Comparison of ENCODE assay signal across 12 cellular contexts in the genomic region with DNA sequence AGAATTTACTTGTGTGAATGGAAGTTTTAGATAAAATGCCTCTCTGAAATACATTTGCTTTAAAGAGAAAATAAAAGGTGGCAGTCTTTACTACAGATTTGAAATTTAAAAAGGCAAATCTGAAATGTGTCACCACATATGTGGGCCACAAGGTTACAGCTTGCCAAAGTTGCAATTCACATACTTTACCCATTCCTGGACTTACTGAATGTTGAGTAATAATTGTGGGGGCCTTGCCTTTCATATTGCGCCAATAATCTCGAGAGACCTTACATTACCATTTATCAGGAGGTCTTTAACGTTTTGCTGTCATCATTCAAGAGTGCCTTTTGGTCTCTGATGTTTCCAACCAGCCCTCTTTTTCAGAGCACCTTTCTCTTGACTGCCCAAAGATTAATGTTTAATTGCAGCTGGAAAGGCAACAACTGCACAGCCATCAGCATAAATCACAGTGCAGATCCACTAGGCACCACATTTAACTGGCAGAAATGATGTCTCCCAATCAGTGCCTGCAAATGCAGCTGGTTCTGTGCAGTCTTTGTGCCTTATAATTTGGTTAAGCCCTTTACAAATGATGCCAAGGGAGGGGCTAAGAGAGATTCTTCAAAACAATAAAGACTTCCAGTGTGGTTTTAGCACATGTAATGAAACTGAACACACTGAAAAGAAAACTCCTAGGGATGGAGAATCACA.
DNase-seq lines count a peak whose midpoint lies in the region; ATAC-seq, FAIRE-seq and TF ChIP-seq lines count a peak whose summit lies in the region.
"Had no signal": no experiment of that assay in that cellular context is flagged by ENCODE, and none has a peak within 500 bp of the region (broad histone marks: within the 10 kb centered on the region; RNA-seq: fewer than 3 reads in every experiment).

No MANE protein-coding gene starts in this region.

- ATAC-seq in right lobe of liver (peak; percentile 63 to 81 (median 71)), psoas muscle (no peak)

- no peak for FAIRE-seq in bronchial epithelial cell (lab: Jason Lieb, UNC)

- no peak overlapping the region for H3K4me3 ChIP-seq in AG04449 (ENCODE audit: low read depth, low read length)
- H3K4me3 ChIP-seq in bronchial epithelial cell (ENCODE audit: low read depth, low read length), result no peak overlapping the region
- no peak overlapping the region for H3K4me3 ChIP-seq in right lobe of liver
- H3K4me3 ChIP-seq in psoas muscle, result no peak overlapping the region
- H3K4me3 ChIP-seq: BLaER1 treated with 17β-estradiol and CSF1 and Interleukin-3, amounts not matched to agents 10 nM and 100 nM; prostate gland; transverse colon had no signal

- H3K36me3 ChIP-seq in bronchial epithelial cell (ENCODE audit: control insufficient read depth, insufficient read depth, low read length) (no peaks in the 10 kb centered on the region), right lobe of liver (no peaks in the 10 kb centered on the region), psoas muscle (ENCODE audit: insufficient read depth in 1 of 2, low read depth in 1 of 2) (no peaks in the 10 kb centered on the region)
- H3K36me3 ChIP-seq: BLaER1 treated with 17β-estradiol and CSF1 and Interleukin-3, amounts not matched to agents 10 nM and 100 nM; prostate gland; transverse colon had no signal

- H3K27me3 ChIP-seq in bronchial epithelial cell (ENCODE audit: control insufficient read depth, insufficient read depth, low read length) (no peaks in the 10 kb centered on the region), right lobe of liver (no peaks in the 10 kb centered on the region), psoas muscle (ENCODE audit: insufficient read depth in 3 of 3, low read length in 2 of 3) (no peaks in the 10 kb centered on the region)
- H3K27me3 ChIP-seq: BLaER1 treated with 17β-estradiol and CSF1 and Interleukin-3, amounts not matched to agents 10 nM and 100 nM; transverse colon had no signal

- CTCF ChIA-PET in AG04449 (lab: Yijun Ruan, JAX), result interaction anchor here (1.0 to 3.1 kb wide), 3 partner anchors 17 to 307 kb away, joined by 3 to 17 read pairs (median 5); no protein-coding TSS in a partner anchor

- DNase-seq in AG04449 (ENCODE audit: low read depth, low spot score) (peak; percentile 55), HFFc6 (peak; percentile 56), bronchial epithelial cell (ENCODE audit: low read depth) (peak; percentile 59), right lobe of liver (no peak), psoas muscle (no peak), mucosa of gallbladder (ENCODE audit: low spot score) (no peak), HPDE6-E6E7 (ENCODE audit: extremely low spot score) (no peak), type B pancreatic cell (ENCODE audit: extremely low spot score, unreplicated experiment) (no peak)
- DNase-seq: transverse colon had no signal

- no peaks in the 10 kb centered on the region for H3K9me3 ChIP-seq in right lobe of liver
- H3K9me3 ChIP-seq in psoas muscle, result no peaks in the 10 kb centered on the region
- H3K9me3 ChIP-seq: prostate gland, transverse colon had no signal

- H3K36me3 Mint-ChIP-seq in HFFc6 (ENCODE audit: low read depth), result peaks cover 12% of the 10 kb centered on the region
- peaks cover 4% of the 10 kb centered on the region for H3K36me3 Mint-ChIP-seq in type B pancreatic cell
- H3K36me3 Mint-ChIP-seq: activated naive CD8-positive, alpha-beta T cell had no signal

- H3K9me3 Mint-ChIP-seq in HFFc6, result peaks cover 5% of the 10 kb centered on the region
- no peaks in the 10 kb centered on the region for H3K9me3 Mint-ChIP-seq in type B pancreatic cell

- intact Hi-C loops in right lobe of liver (cut with DNase I), result no loop called here
- intact Hi-C loops in psoas muscle (cut with DNase I), result no loop called here

- H3K27me3 Mint-ChIP-seq in HFFc6 (ENCODE audit: insufficient read depth) (peaks cover 2% of the 10 kb centered on the region; the same call in 1 of the 2 replicates), type B pancreatic cell (no peaks in the 10 kb centered on the region)
- H3K27me3 Mint-ChIP-seq: activated naive CD8-positive, alpha-beta T cell had no signal

- H3K4me1 Mint-ChIP-seq in HFFc6 (ENCODE audit: low read depth) (peaks cover 96% of the 10 kb centered on the region), type B pancreatic cell (ENCODE audit: unreplicated experiment) (peaks cover 15% of the 10 kb centered on the region)

- TF ChIP-seq CTCF in AG04449 (IDR thresholded peaks at IDR 0.05; ENCODE audit: insufficient read depth, low read length, missing control alignments) (no peak), HFFc6 (IDR thresholded peaks at IDR 0.05) (no peak), bronchial epithelial cell (IDR thresholded peaks at IDR 0.05; ENCODE audit: insufficient read depth, low read length, severe bottlenecking) (no peak), right lobe of liver (IDR thresholded peaks at IDR 0.05) (peak in 1 of 4 donors; percentile 9), psoas muscle (IDR thresholded peaks at IDR 0.05) (no peak), type B pancreatic cell (conservative IDR thresholded peaks at IDR 0.05) (no peak)

- peak overlapping the region; percentile 73 for H3K4me3 Mint-ChIP-seq in HFFc6
- no peak overlapping the region for H3K4me3 Mint-ChIP-seq in type B pancreatic cell
- H3K4me3 Mint-ChIP-seq: activated naive CD8-positive, alpha-beta T cell had no signal

- WGBS in right lobe of liver (ENCODE audit: insufficient coverage, low coverage, low lambda C conversion rate, missing lambda C conversion rate), result 33% methylated on average over 3 of the region's 3 CpGs
- WGBS in psoas muscle, 3 donors, result 48 to 52% (median 50%) methylated on average over 3 of the region's 3 CpGs

- H3K4me1 ChIP-seq in right lobe of liver, result peaks cover 0 to 16% (median 0%) of the 10 kb centered on the region in 4 donors
- peaks cover 11% of the 10 kb centered on the region for H3K4me1 ChIP-seq in psoas muscle
- H3K4me1 ChIP-seq: transverse colon had no signal

- H3K27ac ChIP-seq in right lobe of liver, result no peak overlapping the region
- no peak overlapping the region for H3K27ac ChIP-seq in psoas muscle
- H3K27ac ChIP-seq: BLaER1 treated with 17β-estradiol and CSF1 and Interleukin-3, amounts not matched to agents 10 nM and 100 nM; prostate gland; transverse colon had no signal

- POLR2A ChIA-PET in AG04449 (lab: Yijun Ruan, JAX), result no interaction called here

- TF ChIP-seq POLR2A in right lobe of liver (IDR thresholded peaks at IDR 0.05), result no peak

- H3K27ac Mint-ChIP-seq in HFFc6 (peak overlapping the region; percentile 76), type B pancreatic cell (no peak overlapping the region)
- H3K27ac Mint-ChIP-seq: activated naive CD8-positive, alpha-beta T cell had no signal

Comparison
In these comparisons a context has a peak if more than half of its experiments do, and no peak if none do; other contexts are left out.
1. DNase-seq: peak in AG04449 (single experiment), HFFc6 (single experiment) and bronchial epithelial cell (single experiment); none in right lobe of liver (0 of 3), psoas muscle (0 of 2), mucosa of gallbladder (single experiment), HPDE6-E6E7 (single experiment) and type B pancreatic cell (single experiment).
2. ATAC-seq: peak in right lobe of liver (4 of 4); none in psoas muscle (0 of 4).